Comparison of ENCODE assay signal across 16 cellular contexts in the genomic region with DNA sequence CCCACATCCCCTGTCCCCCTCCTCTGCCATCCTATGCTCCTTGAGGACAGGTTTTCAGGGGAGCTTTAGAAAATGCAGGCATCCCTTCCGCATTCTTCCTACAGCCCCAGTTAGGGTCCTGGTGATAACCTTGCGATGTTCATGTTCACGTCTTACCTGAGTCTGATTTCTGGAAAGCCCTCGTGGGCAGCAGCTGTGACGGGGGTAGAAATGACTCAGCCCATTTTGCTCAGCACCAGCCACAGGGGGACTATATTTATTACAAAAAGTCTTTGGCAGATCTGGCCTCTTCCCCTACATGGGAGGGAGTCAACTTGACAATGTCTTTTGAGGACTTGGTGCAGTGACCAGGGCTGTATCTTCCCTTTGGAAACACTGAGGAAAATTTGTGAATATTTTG. TPM values are rescaled to one million over a fixed set of nuclear protein-coding genes. Genes with fewer than 3 reads are reported as not detected.
DNase-seq lines count a peak whose midpoint lies in the region; ATAC-seq and TF ChIP-seq lines count a peak whose summit lies in the region.
"Had no signal": no experiment of that assay in that cellular context is flagged by ENCODE, and none has a peak within 500 bp of the region (broad histone marks: within the 10 kb centered on the region; RNA-seq: fewer than 3 reads in every experiment).

No MANE protein-coding gene starts in this region.

- H3K27me3 ChIP-seq in stomach = peaks cover 0 to 4% (median 0%) of the 10 kb centered on the region in 3 donors

- H3K27me3 Mint-ChIP-seq in brain = no peaks in the 10 kb centered on the region
- peaks cover 46 to 64% of the 10 kb centered on the region in 2 donors for H3K27me3 Mint-ChIP-seq in natural killer cell treated with Interleukin-12 subunit alpha and Interleukin-12 subunit beta and Interleukin-15 and Interleukin-18, amount 100 ng/mL, for 72 hours

- H3K4me3 Mint-ChIP-seq in brain = peak overlapping the region in 1 of 5 experiments; percentile 10
- no peak overlapping the region for H3K4me3 Mint-ChIP-seq in natural killer cell treated with Interleukin-12 subunit alpha and Interleukin-12 subunit beta and Interleukin-15 and Interleukin-18, amount 100 ng/mL, for 72 hours
- H3K4me3 Mint-ChIP-seq: dendritic cell treated with granulocyte-macrophage colony-stimulating factor and Interleukin-4, amounts not matched to agents 40 ng/mL and 50 ng/mL, for 4 days had no signal

- H3K4me3 ChIP-seq in stomach = no peak overlapping the region
- H3K4me3 ChIP-seq: esophagus squamous epithelium, PC-9, suprapubic skin had no signal

- DNase-seq in stomach = no peak
- DNase-seq in NOMO-1 (lab: John Stamatoyannopoulos, UW; ENCODE audit: unreplicated experiment in 2 of 2) = no peak
- DNase-seq in natural killer cell treated with Interleukin-12 subunit alpha and Interleukin-12 subunit beta and Interleukin-15 and Interleukin-18, amount 100 ng/mL, for 72 hours (ENCODE audit: low spot score) = no peak
- DNase-seq in iPS-NIHi7 (ENCODE audit: extremely low spot score) = no peak
- DNase-seq: esophagus squamous epithelium, Karpas-422, NCI-H1436, NCI-H446 had no signal

- peaks cover 0 to 20% (median 10%) of the 10 kb centered on the region in 4 donors for H3K4me1 ChIP-seq in stomach
- H3K4me1 ChIP-seq: suprapubic skin had no signal

- no peaks in the 10 kb centered on the region for H3K36me3 ChIP-seq in stomach
- H3K36me3 ChIP-seq: esophagus squamous epithelium, suprapubic skin, WERI-Rb-1 had no signal

- no peaks in the 10 kb centered on the region for H3K36me3 Mint-ChIP-seq in brain
- H3K36me3 Mint-ChIP-seq in natural killer cell treated with Interleukin-12 subunit alpha and Interleukin-12 subunit beta and Interleukin-15 and Interleukin-18, amount 100 ng/mL, for 72 hours = no peaks in the 10 kb centered on the region

- no peak for TF ChIP-seq POLR2A in stomach (IDR thresholded peaks at IDR 0.05)

- 67 to 87% (median 78%) methylated on average over 5 of the region's 5 CpGs for WGBS in stomach, 5 donors

- no peaks in the 10 kb centered on the region for H3K9me3 Mint-ChIP-seq in brain
- no peaks in the 10 kb centered on the region for H3K9me3 Mint-ChIP-seq in natural killer cell treated with Interleukin-12 subunit alpha and Interleukin-12 subunit beta and Interleukin-15 and Interleukin-18, amount 100 ng/mL, for 72 hours
- H3K9me3 Mint-ChIP-seq: dendritic cell treated with granulocyte-macrophage colony-stimulating factor and Interleukin-4, amounts not matched to agents 40 ng/mL and 50 ng/mL, for 4 days had no signal

- H3K4me1 Mint-ChIP-seq in brain = peaks cover 76% of the 10 kb centered on the region
- peaks cover 0 to 4% of the 10 kb centered on the region in 2 donors for H3K4me1 Mint-ChIP-seq in natural killer cell treated with Interleukin-12 subunit alpha and Interleukin-12 subunit beta and Interleukin-15 and Interleukin-18, amount 100 ng/mL, for 72 hours (ENCODE audit: low read depth in 2 of 2)

- H3K27ac Mint-ChIP-seq in brain = peak overlapping the region in 3 of 5 experiments; percentile 3 to 77 (median 55)
- no peak overlapping the region for H3K27ac Mint-ChIP-seq in natural killer cell treated with Interleukin-12 subunit alpha and Interleukin-12 subunit beta and Interleukin-15 and Interleukin-18, amount 100 ng/mL, for 72 hours
- H3K27ac Mint-ChIP-seq: dendritic cell treated with granulocyte-macrophage colony-stimulating factor and Interleukin-4, amounts not matched to agents 40 ng/mL and 50 ng/mL, for 4 days had no signal

- H3K27ac ChIP-seq in stomach = no peak overlapping the region
- H3K27ac ChIP-seq: esophagus squamous epithelium, PC-9, suprapubic skin, WERI-Rb-1 had no signal

- TF ChIP-seq CTCF in brain (conservative IDR thresholded peaks at IDR 0.05) (no peak), stomach (IDR thresholded peaks at IDR 0.05) (no peak)

- H3K9me3 ChIP-seq in stomach = no peaks in the 10 kb centered on the region
- H3K9me3 ChIP-seq: esophagus squamous epithelium, suprapubic skin had no signal

- intact Hi-C loops in stomach (cut with DNase I; ENCODE audit: low total_unique reads) = no loop called here

- no peak for TF ChIP-seq EP300 in stomach (IDR thresholded peaks at IDR 0.05)

- ATAC-seq in GM18858 (IDR thresholded peaks at IDR 0.05; ENCODE audit: unreplicated experiment) (peak; percentile 46), GM21381 (IDR thresholded peaks at IDR 0.05; ENCODE audit: unreplicated experiment) (peak; percentile 37), HG03095 (IDR thresholded peaks at IDR 0.05; ENCODE audit: unreplicated experiment) (peak; percentile 73)
- no peak for ATAC-seq in natural killer cell treated with Interleukin-12 subunit alpha and Interleukin-12 subunit beta and Interleukin-15 and Interleukin-18, amount 100 ng/mL, for 72 hours

RNA-seq across cellular contexts. Expression of gene PKNOX2, which starts 12.3 kb away (rescaled TPM):
- polyA plus RNA-seq in brain (ENCODE audit: insufficient read depth, low read depth, low replicate concordance) (6.4 TPM), stomach (1 to 10 TPM in 2 of 3 donors, under 1 TPM in 1; 0.83 to 4.3 (median 2.1) TPM)
- 1 to 10 TPM in 4 of 5 donors, not detected in 1; 1.3 to 4.9 (median 2.8) TPM for total RNA-seq in stomach
- not detected for total RNA-seq in natural killer cell treated with Interleukin-12 subunit alpha and Interleukin-12 subunit beta and Interleukin-15 and Interleukin-18, amount 100 ng/mL, for 72 hours
- total RNA-seq: PC-9 had no signal

Comparison
In these comparisons a context has a peak if more than half of its experiments do, and no peak if none do; other contexts are left out.
1. ATAC-seq: peak in GM18858 (single experiment), GM21381 (single experiment) and HG03095 (single experiment); none in natural killer cell treated with Interleukin-12 subunit alpha and Interleukin-12 subunit beta and Interleukin-15 and Interleukin-18, amount 100 ng/mL, for 72 hours (0 of 2).
2. H3K27ac Mint-ChIP-seq: peak in brain (3 of 5); none in natural killer cell treated with Interleukin-12 subunit alpha and Interleukin-12 subunit beta and Interleukin-15 and Interleukin-18, amount 100 ng/mL, for 72 hours (0 of 2).